In genomic region chr5:105954341-105954740, GRCh38 we compare ENCODE assay signal across 17 cellular contexts.
DNase-seq lines count a peak whose midpoint lies in the region; ATAC-seq and TF ChIP-seq lines count a peak whose summit lies in the region.
"Had no signal": no experiment of that assay in that cellular context is flagged by ENCODE, and none has a peak within 500 bp of the region (broad histone marks: within the 10 kb centered on the region; RNA-seq: fewer than 3 reads in every experiment).

No MANE protein-coding gene starts in this region.

- CTCF ChIA-PET in HCT116 (lab: Charles Lee), result no interaction called here
- CTCF ChIA-PET in activated naive CD4-positive, alpha-beta T cell treated with anti-CD3 and anti-CD28 coated beads for 36 hours (lab: Charles Lee), result no interaction called here

- no peaks in the 10 kb centered on the region for H3K36me3 ChIP-seq in HCT116 (ENCODE audit: control insufficient read depth in 1 of 2, insufficient read depth in 2 of 2, low read length in 2 of 2)
- H3K36me3 ChIP-seq: SJSA1 had no signal

- no TSS peak for BruUV-seq in HCT116 (replicated peaks; lab: Mats Ljungman, UMichigan)

- no peak overlapping the region for H3K27ac ChIP-seq in HCT116 (ENCODE audit: low read depth, low read length)
- H3K27ac ChIP-seq: A549, SJSA1 had no signal

- no peak overlapping the region for H3K27ac Mint-ChIP-seq in activated naive CD4-positive, alpha-beta T cell treated with anti-CD3 and anti-CD28 coated beads for 36 hours
- H3K27ac Mint-ChIP-seq in nephron progenitor cell, result no peak overlapping the region
- H3K27ac Mint-ChIP-seq: B cell, CD14-positive monocyte had no signal

- H3K9me2 ChIP-seq in HCT116 (ENCODE audit: insufficient read depth), result no peaks in the 10 kb centered on the region

- H3K4me2 ChIP-seq in HCT116 (ENCODE audit: low read length), result no peak overlapping the region
- H3K4me2 ChIP-seq: A549 had no signal

- no peaks in the 10 kb centered on the region for H3K27me3 ChIP-seq in HCT116 (ENCODE audit: insufficient read depth, low read length)
- H3K27me3 ChIP-seq: SJSA1 had no signal

- RAD21 ChIA-PET in HCT116 (lab: Charles Lee; ENCODE audit: low non-redundant PET in 1 of 2, low total read pairs in 2 of 2, uncharacterized antibody in 2 of 2, unreplicated experiment in 2 of 2), result no interaction called here

- H3K9me3 Mint-ChIP-seq in activated naive CD4-positive, alpha-beta T cell treated with anti-CD3 and anti-CD28 coated beads for 36 hours, result no peaks in the 10 kb centered on the region
- no peaks in the 10 kb centered on the region for H3K9me3 Mint-ChIP-seq in nephron progenitor cell

- H3K4me1 ChIP-seq in HCT116 (ENCODE audit: control insufficient read depth in 1 of 2, insufficient read depth in 2 of 2, low read length in 2 of 2), result peaks cover 5 to 7% of the 10 kb centered on the region in 2 experiments; a peak in 3 of 4 replicates

- TF ChIP-seq RAD21 in HCT116 (IDR thresholded peaks at IDR 0.05; ENCODE audit: low read depth), result no peak

- peak overlapping the region; percentile 78 for H2AFZ ChIP-seq in HCT116 (ENCODE audit: low read depth, low read length, poor library complexity, severe bottlenecking)

- no peak overlapping the region for H3K4me3 Mint-ChIP-seq in activated naive CD4-positive, alpha-beta T cell treated with anti-CD3 and anti-CD28 coated beads for 36 hours
- H3K4me3 Mint-ChIP-seq in nephron progenitor cell, result no peak overlapping the region
- H3K4me3 Mint-ChIP-seq: B cell, CD14-positive monocyte had no signal

- no peaks in the 10 kb centered on the region for H3K4me1 Mint-ChIP-seq in activated naive CD4-positive, alpha-beta T cell treated with anti-CD3 and anti-CD28 coated beads for 36 hours (ENCODE audit: low read depth)
- peaks cover 5% of the 10 kb centered on the region for H3K4me1 Mint-ChIP-seq in nephron progenitor cell
- H3K4me1 Mint-ChIP-seq: B cell, CD14-positive monocyte had no signal

- no peaks in the 10 kb centered on the region for H4K20me1 ChIP-seq in HCT116 (ENCODE audit: insufficient read depth)

- H3K4me3 ChIP-seq in HCT116 (replicated peaks in 1 of 2; ENCODE audit: low read depth in 1 of 2, low read length in 2 of 2), result no peak overlapping the region
- H3K4me3 ChIP-seq in choroid plexus epithelial cell (ENCODE audit: low read depth, low read length), result no peak overlapping the region
- H3K4me3 ChIP-seq: A549, SJSA1 had no signal

- no peaks in the 10 kb centered on the region for H3K27me3 Mint-ChIP-seq in activated naive CD4-positive, alpha-beta T cell treated with anti-CD3 and anti-CD28 coated beads for 36 hours (ENCODE audit: low read depth)
- no peaks in the 10 kb centered on the region for H3K27me3 Mint-ChIP-seq in nephron progenitor cell (ENCODE audit: low read depth, poor library complexity)
- H3K27me3 Mint-ChIP-seq: B cell had no signal

- no peaks in the 10 kb centered on the region for H3K79me2 ChIP-seq in HCT116 (ENCODE audit: insufficient read depth, low read length)

- intact Hi-C loops in HCT116 (cut with micrococcal nuclease), result no loop called here
- intact Hi-C loops in activated naive CD4-positive, alpha-beta T cell treated with anti-CD3 and anti-CD28 coated beads for 36 hours (cut with micrococcal nuclease), result no loop called here

- no peaks in the 10 kb centered on the region for H3K9me3 ChIP-seq in HCT116 (ENCODE audit: control insufficient read depth in 1 of 2, insufficient read depth in 1 of 2, low read depth in 1 of 2, low read length in 2 of 2)
- H3K9me3 ChIP-seq: A549, SJSA1 had no signal

- DNase-seq in NCI-H510A treated with DMSO at 0.1 percent for 48 hours (lab: John Stamatoyannopoulos, UW) (peak; percentile 17), NCI-H510A (lab: John Stamatoyannopoulos, UW) (no peak), HCT116 (ENCODE audit: low read depth, low spot score) (no peak), choroid plexus epithelial cell (ENCODE audit: low read depth) (peak; percentile 11), HuH-7.5 (ENCODE audit: low spot score) (no peak), nephron progenitor cell (no peak)
- no peak for DNase-seq in activated naive CD4-positive, alpha-beta T cell treated with anti-CD3 and anti-CD28 coated beads for 36 hours
- DNase-seq: DMS79, Kasumi-1, MM.1S, NCI-H1048, NCI-H1417 treated with DMSO at 0.1 percent for 48 hours, T-helper 1 cell had no signal

- H3K9ac ChIP-seq in HCT116 (ENCODE audit: low read length), result no peak overlapping the region

- TF ChIP-seq POLR2A in HCT116 (IDR thresholded peaks at IDR 0.05; ENCODE audit: borderline replicate concordance, extremely low read depth, insufficient read depth, insufficient read length), result no peak

- no peaks in the 10 kb centered on the region for H3K36me3 Mint-ChIP-seq in activated naive CD4-positive, alpha-beta T cell treated with anti-CD3 and anti-CD28 coated beads for 36 hours (ENCODE audit: low read depth)
- H3K36me3 Mint-ChIP-seq in nephron progenitor cell (ENCODE audit: low read depth), result no peaks in the 10 kb centered on the region
- H3K36me3 Mint-ChIP-seq: CD14-positive monocyte had no signal

- TF ChIP-seq CTCF in HCT116 (IDR thresholded peaks at IDR 0.05 in 2 of 3, conservative IDR thresholded peaks at IDR 0.05 in 1 of 3; ENCODE audit: borderline replicate concordance in 1 of 3, insufficient read depth in 1 of 3, low read depth in 2 of 3, low read length in 2 of 3) (no peak), choroid plexus epithelial cell (conservative IDR thresholded peaks at IDR 0.05; ENCODE audit: low read depth, low read length) (no peak), nephron progenitor cell (IDR thresholded peaks at IDR 0.05) (no peak)

- POLR2A ChIA-PET in HCT116 (lab: Charles Lee), result no interaction called here

- ATAC-seq in HCT116, result no peak
- ATAC-seq: A549 had no signal

TF ChIP-seq in HCT116, 20 proteins besides CTCF, POLR2A, EP300 and RAD21:
- TF ChIP-seq ZFX (IDR thresholded peaks at IDR 0.05) (no peak), YY1 (IDR thresholded peaks at IDR 0.05; ENCODE audit: extremely low read depth, insufficient replicate concordance, low read depth, low read length) (no peak), SRF (IDR thresholded peaks at IDR 0.05; ENCODE audit: low read depth) (no peak), TCF7L2 (IDR thresholded peaks at IDR 0.05; ENCODE audit: borderline replicate concordance, extremely low read depth, insufficient read depth, insufficient read length) (no peak)

Comparison
In these comparisons a context has a peak if more than half of its experiments do, and no peak if none do; other contexts are left out.
1. DNase-seq: peak in NCI-H510A treated with DMSO at 0.1 percent for 48 hours (single experiment) and choroid plexus epithelial cell (single experiment); none in NCI-H510A (single experiment), HCT116 (single experiment), activated naive CD4-positive, alpha-beta T cell treated with anti-CD3 and anti-CD28 coated beads for 36 hours (single experiment), HuH-7.5 (single experiment) and nephron progenitor cell (single experiment).